Comparison of ENCODE assay signal across 12 cellular contexts in genomic region chr16:75248142-75248535, GRCh38. TPM values are rescaled to one million over a fixed set of nuclear protein-coding genes. Genes with fewer than 3 reads are reported as not detected.
DNase-seq lines count a peak whose midpoint lies in the region; ATAC-seq and TF ChIP-seq lines count a peak whose summit lies in the region.
"Had no signal": no experiment of that assay in that cellular context is flagged by ENCODE, and none has a peak within 500 bp of the region (broad histone marks: within the 10 kb centered on the region; RNA-seq: fewer than 3 reads in every experiment).

No MANE protein-coding gene starts in this region.

- H2AK9ac ChIP-seq in IMR-90 (replicated peaks; ENCODE audit: low read depth, low read length, poor library complexity): peak overlapping the region; percentile 66

- no TSS peak for BruUV-seq in IMR-90 (replicated peaks; lab: Mats Ljungman, UMichigan)

- no peak overlapping the region for H3K4me3 Mint-ChIP-seq in mesothelial cell of epicardium

- dilution Hi-C loops in IMR-90 (cut with HindIII; ENCODE audit: low sequenced_read_pairs, unreplicated experiment): no loop called here

- H3K9me3 ChIP-seq in IMR-90 (ENCODE audit: control insufficient read depth, insufficient read depth, low read length): no peaks in the 10 kb centered on the region
- H3K9me3 ChIP-seq in endocrine pancreas (ENCODE audit: control insufficient read depth, low read length): no peaks in the 10 kb centered on the region
- H3K9me3 ChIP-seq in testis: no peaks in the 10 kb centered on the region

- CTCF ChIA-PET in IMR-90 (lab: Yijun Ruan, JAX): no interaction called here

- peaks cover 4 to 60% of the 10 kb centered on the region in 2 experiments; a peak in 3 of 4 replicates for H3K79me1 ChIP-seq in IMR-90 (ENCODE audit: low read depth in 1 of 2, low read length in 2 of 2)

- no peaks in the 10 kb centered on the region for H3K27me3 Mint-ChIP-seq in mesothelial cell of epicardium (ENCODE audit: low read depth)

- no peak for TF ChIP-seq CTCF in IMR-90 (conservative IDR thresholded peaks at IDR 0.05; ENCODE audit: low read depth, low read length)
- TF ChIP-seq CTCF in mesothelial cell of epicardium (IDR thresholded peaks at IDR 0.05; ENCODE audit: unreplicated experiment): no peak
- TF ChIP-seq CTCF in testis (IDR thresholded peaks at IDR 0.05): no peak

- peak overlapping the region; percentile 90; the same call in 1 of the 2 replicates for H3K23ac ChIP-seq in IMR-90 (ENCODE audit: low read depth, low read length)

- peak overlapping the region; percentile 95 for H3K27ac Mint-ChIP-seq in mesothelial cell of epicardium

- peak overlapping the region; percentile 93 for H3K27ac ChIP-seq in IMR-90 (ENCODE audit: insufficient read depth, low read length)
- peak overlapping the region; percentile 80 to 90 for H3K27ac ChIP-seq in testis

- H3K4me1 ChIP-seq in IMR-90 (ENCODE audit: control insufficient read depth, insufficient read depth, low read length): peaks cover 71% of the 10 kb centered on the region
- H3K4me1 ChIP-seq in endocrine pancreas (ENCODE audit: control insufficient read depth, insufficient read depth, low read length): no peaks in the 10 kb centered on the region
- H3K4me1 ChIP-seq in testis: peaks cover 87% of the 10 kb centered on the region

- 91% methylated on average over 8 of the region's 13 CpGs; no CpG with 5 or more reads in 1 of the 2 experiments for WGBS in IMR-90 (ENCODE audit: extremely low coverage in 2 of 2, insufficient read length in 1 of 2), 2 experiments
- 53 to 73% methylated on average over 12 to 13 of the region's 13 CpGs for WGBS in testis, 2 donors

- peak overlapping the region; percentile 77 for H3K14ac ChIP-seq in IMR-90 (replicated peaks; ENCODE audit: low read depth, low read length)

- in situ Hi-C loops in IMR-90 (cut with MboI; ENCODE audit: low sequenced_read_pairs): no loop called here

- peaks cover 6% of the 10 kb centered on the region; the same call in 1 of the 2 replicates for H3K36me3 ChIP-seq in IMR-90 (ENCODE audit: control insufficient read depth, insufficient read depth, low read length)
- H3K36me3 ChIP-seq in endocrine pancreas (ENCODE audit: control insufficient read depth, insufficient read depth, low read length): no peaks in the 10 kb centered on the region
- H3K36me3 ChIP-seq in testis (ENCODE audit: low read depth, missing control alignments): no peaks in the 10 kb centered on the region

- POLR2A ChIA-PET in IMR-90 (lab: Charles Lee; ENCODE audit: unreplicated experiment): no interaction called here

- no peaks in the 10 kb centered on the region for H3K9me3 Mint-ChIP-seq in mesothelial cell of epicardium

- H2BK20ac ChIP-seq in IMR-90 (ENCODE audit: low read depth, low read length): no peak overlapping the region

- ATAC-seq in IMR-90 (ENCODE audit: low read depth): no peak

- no peak overlapping the region; the same call in 1 of the 2 replicates for H4K5ac ChIP-seq in IMR-90 (ENCODE audit: low read depth, low read length)

- H2BK15ac ChIP-seq in IMR-90 (ENCODE audit: low read depth, low read length): 0 out of 3 replicates have a peak overlapping the region, but pooled peaks have one; percentile 29

- H3K36me3 Mint-ChIP-seq in mesothelial cell of epicardium: peaks cover 4% of the 10 kb centered on the region

- H3K27me3 ChIP-seq in IMR-90 (ENCODE audit: control insufficient read depth, insufficient read depth, low read length) (no peaks in the 10 kb centered on the region), endocrine pancreas (ENCODE audit: control insufficient read depth, insufficient read depth, low read length) (no peaks in the 10 kb centered on the region), testis (no peaks in the 10 kb centered on the region)

- H3K4me3 ChIP-seq in IMR-90 (ENCODE audit: insufficient read depth, low read depth, low read length) (no peak overlapping the region), endocrine pancreas (ENCODE audit: control insufficient read depth, insufficient read depth, low read length) (no peak overlapping the region), testis (no peak overlapping the region)

- peaks cover 50% of the 10 kb centered on the region for H3K9me1 ChIP-seq in IMR-90 (ENCODE audit: insufficient read depth, low read length)

- H2AK5ac ChIP-seq in IMR-90 (ENCODE audit: low read depth, low read length): peak overlapping the region; percentile 64

- DNase-seq in IMR-90 (no peak), mesothelial cell of epicardium (ENCODE audit: low spot score in 2 of 2, unreplicated experiment in 2 of 2) (no peak), testis (no peak), NCI-H524 (lab: John Stamatoyannopoulos, UW) (no peak), KG1 (lab: John Stamatoyannopoulos, UW) (no peak), GM19238 (ENCODE audit: insufficient read length, low spot score) (no peak)
- DNase-seq in activated CD8-positive, alpha-beta memory T cell treated with anti-CD3 and anti-CD28 coated beads, Interleukin-2, amount 50 U/mL, for 48 hours: no peak
- DNase-seq: DND-41; NCI-H226; stimulated activated CD4-positive, alpha-beta T cell treated with anti-CD3 and anti-CD28 coated beads, Interleukin-2, amount 100 ng/mL, for 48 hours had no signal

- intact Hi-C loops in IMR-90 (cut with micrococcal nuclease) (no loop called here), testis (cut with DNase I; ENCODE audit: low total_unique reads) (no loop called here)

- H4K91ac ChIP-seq in IMR-90 (ENCODE audit: insufficient read depth, low read depth, low read length): no peak overlapping the region

- H2BK5ac ChIP-seq in IMR-90 (ENCODE audit: low read depth, low read length, poor library complexity, severe bottlenecking): peak overlapping the region; percentile 87

- H3K4me2 ChIP-seq in IMR-90 (ENCODE audit: low read depth, low read length): no peak overlapping the region

- H3K56ac ChIP-seq in IMR-90 (ENCODE audit: extremely low read depth, insufficient read depth, low read length): no peak overlapping the region; the same call in 1 of the 2 replicates

- H4K8ac ChIP-seq in IMR-90 (ENCODE audit: low read depth in 2 of 2, low read length in 2 of 2): peak overlapping the region in 1 of 2 experiments; percentile 17; a peak in 2 of 4 replicates

- peaks cover 71% of the 10 kb centered on the region for H3K4me1 Mint-ChIP-seq in mesothelial cell of epicardium

- H2AFZ ChIP-seq in IMR-90 (replicated peaks; ENCODE audit: low read length, poor library complexity): no peak overlapping the region

- peak overlapping the region; percentile 100; the same call in 1 of the 2 replicates for H3K4ac ChIP-seq in IMR-90 (ENCODE audit: low read depth, low read length)

- H3K9ac ChIP-seq in IMR-90 (ENCODE audit: low read depth, low read length) (peak overlapping the region; percentile 16), endocrine pancreas (ENCODE audit: control insufficient read depth, insufficient read depth, low read length) (peak overlapping the region; percentile 38)

- no peak overlapping the region for H2BK120ac ChIP-seq in IMR-90 (ENCODE audit: low read depth, low read length)

- no peak overlapping the region for H3K18ac ChIP-seq in IMR-90 (ENCODE audit: low read depth, low read length)

- peaks cover 74% of the 10 kb centered on the region for H4K20me1 ChIP-seq in IMR-90 (ENCODE audit: insufficient read depth, low read length)

- no peak for TF ChIP-seq RAD21 in IMR-90 (IDR thresholded peaks at IDR 0.05; ENCODE audit: low read length)

- peak; percentile 33 for TF ChIP-seq POLR2A in IMR-90 (IDR thresholded peaks at IDR 0.05; ENCODE audit: low read depth, low read length)
- no peak for TF ChIP-seq POLR2A in testis (IDR thresholded peaks at IDR 0.05)

TF ChIP-seq in IMR-90, 13 proteins besides CTCF, POLR2A, EP300 and RAD21:
- TF ChIP-seq BHLHE40 (IDR thresholded peaks at IDR 0.05; ENCODE audit: low read depth, low read length) (no peak), SMC3 (IDR thresholded peaks at IDR 0.05; ENCODE audit: low read depth, low read length) (no peak), MAZ (IDR thresholded peaks at IDR 0.05; ENCODE audit: borderline replicate concordance, low read depth, low read length) (no peak; the same call in 1 of the 2 replicates), MAFK (IDR thresholded peaks at IDR 0.05; ENCODE audit: low read depth, low read length) (no peak)

RNA-seq across cellular contexts. Expression of gene BCAR1, which starts 3.3 kb away (rescaled TPM):
- total RNA-seq in IMR-90 (2012; rRNA removed) (17.8 and 18.1 TPM in 2 replicates), mesothelial cell of epicardium (87.3 to 95.9 TPM (median 95.1 TPM) in 3 replicates), testis (100 to 1,000 TPM; 139 to 201 TPM)
- polyA plus RNA-seq in IMR-90 (2012; rRNA removed) (99.4 and 127 TPM in 2 replicates), testis (ENCODE audit: insufficient read depth, low read depth, low replicate concordance) (83.8 TPM)
- 84.8 and 140 TPM in 2 replicates for polyA plus RNA-seq in IMR-90 (2012; cell fraction: cytosol; rRNA removed)
- polyA plus RNA-seq in IMR-90 (2012; cell fraction: nucleus; rRNA removed; ENCODE audit: low replicate concordance): 214 and 473 TPM in 2 replicates

RNA-seq across cellular contexts. Expression of gene CTRB1, which starts 29.4 kb away (rescaled TPM):
- total RNA-seq in IMR-90 (2012; rRNA removed) (not detected in 2 replicates), mesothelial cell of epicardium (not detected in 3 replicates), testis (1 to 10 TPM in 1 of 2 donors, not detected in 1; 1.2 TPM)
- polyA plus RNA-seq in IMR-90 (2012; rRNA removed) (not detected in 2 replicates), testis (ENCODE audit: insufficient read depth, low read depth, low replicate concordance) (not detected)
- polyA plus RNA-seq in IMR-90 (2012; cell fraction: cytosol; rRNA removed): not detected in 2 replicates
- polyA plus RNA-seq in IMR-90 (2012; cell fraction: nucleus; rRNA removed; ENCODE audit: low replicate concordance): not detected in 2 replicates
- total RNA-seq: lung microvascular endothelial cell had no signal

RNA-seq across cellular contexts. Expression of gene CTRB2, which starts 41.2 kb away (rescaled TPM):
- not detected in 2 replicates for total RNA-seq in IMR-90 (2012; rRNA removed)
- polyA plus RNA-seq in IMR-90 (2012; rRNA removed): not detected in 2 replicates
- polyA plus RNA-seq in IMR-90 (2012; cell fraction: cytosol; rRNA removed): not detected in 2 replicates
- 0.09 TPM in 1 of 2 replicates, not detected in the other for polyA plus RNA-seq in IMR-90 (2012; cell fraction: nucleus; rRNA removed; ENCODE audit: low replicate concordance)
- total RNA-seq in mesothelial cell of epicardium: not detected in 3 replicates
- total RNA-seq in testis: 1 to 10 TPM in 1 of 2 donors, under 1 TPM in 1; 0.63 to 1.1 TPM
- polyA plus RNA-seq in testis (ENCODE audit: insufficient read depth, low read depth, low replicate concordance): 0.69 TPM
- total RNA-seq: lung microvascular endothelial cell had no signal
